In genomic region chr14:83355609-83356008, GRCh38 we compare ENCODE assay signal across 22 cellular contexts.
"Had no signal": no experiment of that assay in that cellular context is flagged by ENCODE, and none has a peak within 500 bp of the region (broad histone marks: within the 10 kb centered on the region; RNA-seq: fewer than 3 reads in every experiment).

No MANE protein-coding gene starts in this region.

- H3K4me1 ChIP-seq: gastrocnemius medialis, lower lobe of right lung, psoas muscle, sigmoid colon, stomach, thyroid gland, vagina had no signal

- H3K36me3 ChIP-seq: gastrocnemius medialis, lower lobe of right lung, ovary, sigmoid colon, stomach, thyroid gland, vagina had no signal

- H3K4me3 ChIP-seq: gastrocnemius medialis, lower lobe of right lung, ovary, psoas muscle, sigmoid colon, stomach, thyroid gland, vagina had no signal

- DNase-seq: dorsolateral prefrontal cortex; effector CD4-positive, alpha-beta T cell; foreskin fibroblast; gastrocnemius medialis; head of caudate nucleus; left ventricle myocardium superior; lower lobe of right lung; natural killer cell; occipital lobe; ovary; posterior cingulate gyrus; psoas muscle; right cardiac atrium; sigmoid colon; stimulated activated CD4-positive, alpha-beta T cell treated with anti-CD3 and anti-CD28 coated beads, Interleukin-2, amount 100 ng/mL, for 24 hours; stimulated activated CD4-positive, alpha-beta T cell treated with anti-CD3 and anti-CD28 coated beads, Interleukin-4, amount 100 ng/mL, for 24 hours; stimulated activated naive CD4-positive, alpha-beta T cell treated with Interleukin-2 at 50 U/mL for 16 hours; stomach; thyroid gland; trophoblast cell had no signal

- H3K27ac ChIP-seq: dorsolateral prefrontal cortex, epithelial cell of prostate, gastrocnemius medialis, lower lobe of right lung, ovary, psoas muscle, sigmoid colon, stomach, thyroid gland, vagina had no signal

- H3K27me3 ChIP-seq: gastrocnemius medialis, ovary, sigmoid colon, stomach, thyroid gland, vagina had no signal

- H3K9me3 ChIP-seq: gastrocnemius medialis, lower lobe of right lung, ovary, psoas muscle, sigmoid colon, stomach, thyroid gland, vagina had no signal
